ENCODE assay signal across 20 cellular contexts in the genomic region with DNA sequence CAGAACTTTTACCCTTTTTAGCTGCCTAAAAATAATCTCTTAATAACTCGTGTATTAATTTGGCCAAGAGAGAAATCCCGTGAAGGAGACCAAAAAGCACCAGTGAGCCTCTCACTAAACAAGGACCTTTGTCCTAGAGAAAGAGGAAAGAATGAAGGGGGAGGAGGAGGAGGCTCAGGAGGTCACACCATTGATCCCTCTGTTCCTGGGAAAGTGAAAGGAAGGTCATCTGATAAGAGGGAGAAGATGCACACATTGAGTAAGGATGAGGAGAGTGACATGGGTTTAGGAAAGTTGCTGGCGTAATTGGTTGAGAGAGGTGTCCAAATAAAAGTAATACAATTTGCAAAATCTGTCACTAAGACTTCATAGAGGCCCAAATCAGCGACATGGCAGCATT.
"Had no signal": no experiment of that assay in that cellular context is flagged by ENCODE, and none has a peak within 500 bp of the region (broad histone marks: within the 10 kb centered on the region; RNA-seq: fewer than 3 reads in every experiment).

No MANE protein-coding gene starts in this region.

- H3K36me3 ChIP-seq: gastrocnemius medialis, neutrophil, spleen, stomach, thoracic aorta, transverse colon had no signal

- H3K27me3 ChIP-seq: gastrocnemius medialis, spleen, stomach, transverse colon had no signal

- ATAC-seq: gastrocnemius medialis; naive thymus-derived CD8-positive, alpha-beta T cell; psoas muscle; sciatic nerve had no signal

- H3K27ac ChIP-seq: dorsolateral prefrontal cortex, gastrocnemius medialis, neutrophil, psoas muscle, spleen, stomach, thoracic aorta, transverse colon had no signal

- H3K9me3 ChIP-seq: gastrocnemius medialis, psoas muscle had no signal

- H3K4me3 ChIP-seq: dorsolateral prefrontal cortex, gastrocnemius medialis, psoas muscle, spleen, stomach, thoracic aorta, transverse colon had no signal

- DNase-seq: cortex of kidney; dorsolateral prefrontal cortex; effector CD8-positive, alpha-beta T cell; gastrocnemius medialis; glutamatergic neuron; kidney glomerular epithelial cell; naive thymus-derived CD8-positive, alpha-beta T cell; psoas muscle; retina; spleen; stimulated activated CD4-positive, alpha-beta T cell treated with anti-CD3 and anti-CD28 coated beads, Interleukin-15, amount 100 ng/mL, for 24 hours; stimulated activated CD4-positive, alpha-beta T cell treated with anti-CD3 and anti-CD28 coated beads, Interleukin-1b, Interleukin-23, amount 100 ng/mL, for 48 hours; stimulated activated CD4-positive, alpha-beta T cell treated with anti-CD3 and anti-CD28 coated beads, Interleukin-4, amount 100 ng/mL, for 4 hours; stimulated activated naive CD4-positive, alpha-beta T cell; stomach; substantia nigra; transverse colon had no signal

- H3K27ac Mint-ChIP-seq: naive thymus-derived CD8-positive, alpha-beta T cell had no signal

- H3K4me3 Mint-ChIP-seq: naive thymus-derived CD8-positive, alpha-beta T cell had no signal

- H3K4me1 ChIP-seq: gastrocnemius medialis, psoas muscle, spleen, stomach, transverse colon had no signal
